ENCODE assay signal across 21 cellular contexts in the genomic region with DNA sequence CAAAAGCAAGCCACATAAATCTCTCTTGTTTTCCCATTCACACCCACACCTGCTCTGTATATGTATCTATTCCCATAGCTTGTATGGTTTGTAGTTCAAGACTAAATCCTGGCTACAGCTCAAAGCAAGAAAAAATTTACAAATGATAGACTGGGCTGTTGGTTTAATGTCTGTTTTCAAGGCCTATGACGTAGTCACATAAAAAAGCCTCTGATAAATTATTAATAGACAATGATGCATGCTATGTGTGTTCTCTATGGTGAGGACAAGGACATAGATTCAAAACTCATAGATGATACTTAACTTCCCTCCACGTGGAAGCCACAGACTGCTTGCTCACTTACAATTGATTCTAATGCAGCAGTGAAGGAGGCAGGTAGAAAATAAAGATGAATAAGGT.
DNase-seq lines count a peak whose midpoint lies in the region; ATAC-seq, FAIRE-seq and TF ChIP-seq lines count a peak whose summit lies in the region.
"Had no signal": no experiment of that assay in that cellular context is flagged by ENCODE, and none has a peak within 500 bp of the region (broad histone marks: within the 10 kb centered on the region; RNA-seq: fewer than 3 reads in every experiment).

No MANE protein-coding gene starts in this region.

- no peak overlapping the region for H3K4me3 ChIP-seq in body of pancreas
- H3K4me3 ChIP-seq in HepG2 (replicated peaks in 1 of 3; ENCODE audit: insufficient read depth in 1 of 3, low read depth in 2 of 3, low read length in 3 of 3) = no peak overlapping the region
- no peak overlapping the region for H3K4me3 ChIP-seq in pancreas
- no peak overlapping the region for H3K4me3 ChIP-seq in uterus
- H3K4me3 ChIP-seq: A549; BLaER1 treated with 17β-estradiol and CSF1 and Interleukin-3, amounts not matched to agents 10 nM and 100 nM had no signal

- H2AFZ ChIP-seq in HepG2 (ENCODE audit: low read length) = no peak overlapping the region

- 8 to 15% methylated on average over 2 of the region's 2 CpGs for WGBS in body of pancreas, 2 donors
- 0% methylated on average over 2 of the region's 2 CpGs for WGBS in HepG2 (ENCODE audit: low lambda C conversion rate)
- WGBS in pancreas, 2 donors = 10 to 11% methylated on average over 2 of the region's 2 CpGs

- H3K79me2 ChIP-seq in HepG2 (ENCODE audit: insufficient read depth, low read length) = no peaks in the 10 kb centered on the region

- no peaks in the 10 kb centered on the region for H3K9me3 ChIP-seq in body of pancreas
- H3K9me3 ChIP-seq in HepG2 (ENCODE audit: low read length) = no peaks in the 10 kb centered on the region
- H3K9me3 ChIP-seq in pancreas = no peaks in the 10 kb centered on the region
- no peaks in the 10 kb centered on the region for H3K9me3 ChIP-seq in uterus
- H3K9me3 ChIP-seq: A549; BLaER1 treated with 17β-estradiol and CSF1 and Interleukin-3, amounts not matched to agents 10 nM and 100 nM; Caco-2 had no signal

- ATAC-seq in body of pancreas (peak; percentile 56), HepG2 (no peak), pancreas (peak; percentile 60 to 91 (median 87)), GM21423 (IDR thresholded peaks at IDR 0.05; ENCODE audit: unreplicated experiment) (no peak), HG03469 (IDR thresholded peaks at IDR 0.05; ENCODE audit: unreplicated experiment) (no peak)
- ATAC-seq: A549; CD8-positive, alpha-beta T cell had no signal

- no peaks in the 10 kb centered on the region for H4K20me1 ChIP-seq in HepG2 (ENCODE audit: insufficient read depth, low read length)
- H4K20me1 ChIP-seq: BLaER1 treated with 17β-estradiol and CSF1 and Interleukin-3, amounts not matched to agents 10 nM and 100 nM had no signal

- no peak for TF ChIP-seq RAD21 in HepG2 (CRISPR knock-in tag; IDR thresholded peaks at IDR 0.05)

- H3K27me3 ChIP-seq in body of pancreas = no peaks in the 10 kb centered on the region
- no peaks in the 10 kb centered on the region; a peak in 1 of 5 replicates for H3K27me3 ChIP-seq in HepG2 (ENCODE audit: control insufficient read depth in 1 of 2, insufficient read depth in 2 of 2, low read length in 2 of 2)
- H3K27me3 ChIP-seq in pancreas = no peaks in the 10 kb centered on the region
- no peaks in the 10 kb centered on the region for H3K27me3 ChIP-seq in uterus
- H3K27me3 ChIP-seq: BLaER1 treated with 17β-estradiol and CSF1 and Interleukin-3, amounts not matched to agents 10 nM and 100 nM had no signal

- no peak for TF ChIP-seq CTCF in body of pancreas (IDR thresholded peaks at IDR 0.05)
- TF ChIP-seq CTCF in HepG2 (CRISPR knock-in tag; IDR thresholded peaks at IDR 0.05) = no peak
- no peak for TF ChIP-seq CTCF in pancreas (IDR thresholded peaks at IDR 0.05)
- no peak for TF ChIP-seq CTCF in uterus (IDR thresholded peaks at IDR 0.05)

- DNase-seq in body of pancreas = no peak
- no peak for DNase-seq in HepG2 (ENCODE audit: low spot score)
- DNase-seq in pancreas = no peak
- no peak for DNase-seq in uterus
- no peak for DNase-seq in globus pallidus (ENCODE audit: low spot score)
- DNase-seq: AML-193; Caco-2; Calu3; CD4-positive, alpha-beta T cell; CD8-positive, alpha-beta T cell; DMS79 treated with DMSO at 0.1 percent for 48 hours; GF-D8 had no signal

- H3K4me1 ChIP-seq in body of pancreas (peaks cover 6% of the 10 kb centered on the region), HepG2 (ENCODE audit: insufficient read depth, low read length) (no peaks in the 10 kb centered on the region), pancreas (peaks cover 0 to 22% (median 10%) of the 10 kb centered on the region in 3 donors), uterus (peaks cover 0 to 10% of the 10 kb centered on the region in 2 donors)
- H3K4me1 ChIP-seq: A549; BLaER1 treated with 17β-estradiol and CSF1 and Interleukin-3, amounts not matched to agents 10 nM and 100 nM; Caco-2 had no signal

- in situ Hi-C loops in HepG2 (cut with HindIII; ENCODE audit: extremely low pct_ligation_motif_present, low pct_unique_long_range_greater_than_20kb) = no loop called here

- H3K9ac ChIP-seq in HepG2 (ENCODE audit: insufficient read depth, low read depth, low read length) = no peak overlapping the region
- H3K9ac ChIP-seq: BLaER1 treated with 17β-estradiol and CSF1 and Interleukin-3, amounts not matched to agents 10 nM and 100 nM had no signal

- TF ChIP-seq EP300 in HepG2 (IDR thresholded peaks at IDR 0.05; ENCODE audit: low read depth in 2 of 2, low read length in 2 of 2) (no peak), HepG2 (CRISPR knock-in tag; IDR thresholded peaks at IDR 0.05; ENCODE audit: borderline replicate concordance) (no peak)

- BruUV-seq in HepG2 (replicated peaks; lab: Mats Ljungman, UMichigan) = no TSS peak

- TF ChIP-seq POLR2A in body of pancreas (IDR thresholded peaks at IDR 0.05) (no peak), HepG2 (IDR thresholded peaks at IDR 0.05; ENCODE audit: insufficient read depth in 1 of 2, low read depth in 2 of 2, low read length in 2 of 2) (no peak), uterus (IDR thresholded peaks at IDR 0.05) (no peak)

- no peak for FAIRE-seq in HepG2 (lab: Jason Lieb, UNC)
- FAIRE-seq in pancreas (lab: Jason Lieb, UNC) = no peak
- FAIRE-seq: A549, D721Med, G401.6, GM12891 had no signal

- H3K4me2 ChIP-seq in HepG2 (ENCODE audit: low read depth, low read length) = no peak overlapping the region
- H3K4me2 ChIP-seq: A549; BLaER1 treated with 17β-estradiol and CSF1 and Interleukin-3, amounts not matched to agents 10 nM and 100 nM had no signal

- no peaks in the 10 kb centered on the region for H3K36me3 ChIP-seq in body of pancreas (replicated peaks in 1 of 2; ENCODE audit: insufficient read depth in 1 of 2, low read depth in 2 of 2)
- no peaks in the 10 kb centered on the region for H3K36me3 ChIP-seq in HepG2 (replicated peaks in 1 of 2; ENCODE audit: control insufficient read depth in 1 of 2, insufficient read depth in 2 of 2, low read length in 2 of 2)
- H3K36me3 ChIP-seq in pancreas = no peaks in the 10 kb centered on the region
- H3K36me3 ChIP-seq in uterus = no peaks in the 10 kb centered on the region
- H3K36me3 ChIP-seq: BLaER1 treated with 17β-estradiol and CSF1 and Interleukin-3, amounts not matched to agents 10 nM and 100 nM had no signal

- intact Hi-C loops in body of pancreas (cut with DNase I) = no loop called here
- intact Hi-C loops in HepG2 (cut with micrococcal nuclease; ENCODE audit: unreplicated experiment) = no loop called here
- intact Hi-C loops in pancreas (cut with DNase I) = no loop called here
- intact Hi-C loops in uterus (cut with DNase I; ENCODE audit: low total_unique reads) = no loop called here

- CTCF ChIA-PET in HepG2 (lab: Yijun Ruan, JAX; ENCODE audit: low intra/inter-chr PET ratio, low total read pairs) = no interaction called here

- POLR2A ChIA-PET in HepG2 (lab: Yijun Ruan, JAX) = no interaction called here

- H3K27ac ChIP-seq in body of pancreas (no peak overlapping the region), HepG2 (ENCODE audit: extremely low read length, insufficient read depth, low read length) (no peak overlapping the region), pancreas (peak overlapping the region in 1 of 4 donors; percentile 12), uterus (peak overlapping the region; percentile 17 to 42)
- H3K27ac ChIP-seq: 22Rv1; A549; BLaER1 treated with 17β-estradiol and CSF1 and Interleukin-3, amounts not matched to agents 10 nM and 100 nM; C4-2B had no signal

TF ChIP-seq in HepG2, 621 proteins besides CTCF, POLR2A, EP300 and RAD21:
- TF ChIP-seq KLF16 (CRISPR knock-in tag; IDR thresholded peaks at IDR 0.05) = no peak
- 0 out of 2 replicates have a peak, but pooled peaks have one; percentile 15 for TF ChIP-seq CREB1 (IDR thresholded peaks at IDR 0.05)
- no peak for TF ChIP-seq CREB1 (CRISPR knock-in tag; IDR thresholded peaks at IDR 0.05)

Comparison
In these comparisons a context has a peak if more than half of its experiments do, and no peak if none do; other contexts are left out.
1. ATAC-seq: peak in body of pancreas (single experiment) and pancreas (4 of 4); none in HepG2 (single experiment), GM21423 (single experiment) and HG03469 (single experiment).
2. H3K27ac ChIP-seq: peak in uterus (2 of 2); none in body of pancreas (0 of 4) and HepG2 (single experiment).